In the genomic region with DNA sequence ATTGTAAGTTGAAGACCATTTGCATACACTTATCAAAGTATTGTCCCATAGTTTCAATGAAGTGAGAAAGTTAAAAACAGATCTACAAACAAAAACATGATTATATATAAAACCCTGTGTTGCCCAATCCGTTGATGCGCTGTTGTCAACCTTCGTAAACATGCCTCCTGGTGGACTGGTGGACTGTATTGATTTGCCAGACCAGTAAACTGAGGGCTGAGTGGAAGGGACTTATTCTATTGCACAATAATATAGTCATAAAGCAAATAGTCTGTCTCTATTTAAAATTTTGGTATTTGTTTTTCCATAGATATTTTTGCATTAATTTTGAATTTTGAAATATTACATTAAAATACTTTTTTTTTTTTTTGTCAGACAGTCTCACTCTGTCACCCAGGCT, we compare ENCODE assay signal across 3 cellular contexts.
TF ChIP-seq lines count a peak whose summit lies in the region.

No MANE protein-coding gene starts in this region.

TF ChIP-seq in IMR-90, 13 proteins besides CTCF, POLR2A, EP300 and RAD21:
- TF ChIP-seq, protein P1, sequence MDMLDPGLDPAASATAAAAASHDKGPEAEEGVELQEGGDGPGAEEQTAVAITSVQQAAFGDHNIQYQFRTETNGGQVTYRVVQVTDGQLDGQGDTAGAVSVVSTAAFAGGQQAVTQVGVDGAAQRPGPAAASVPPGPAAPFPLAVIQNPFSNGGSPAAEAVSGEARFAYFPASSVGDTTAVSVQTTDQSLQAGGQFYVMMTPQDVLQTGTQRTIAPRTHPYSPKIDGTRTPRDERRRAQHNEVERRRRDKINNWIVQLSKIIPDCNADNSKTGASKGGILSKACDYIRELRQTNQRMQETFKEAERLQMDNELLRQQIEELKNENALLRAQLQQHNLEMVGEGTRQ (IDR thresholded peaks at IDR 0.05; ENCODE audit: low read depth, low read length) = no peak
- TF ChIP-seq CEBPB (IDR thresholded peaks at IDR 0.05; ENCODE audit: low read depth, low read length) = peak; percentile 54; the same call in 1 of the 2 replicates
- TF ChIP-seq BHLHE40 (IDR thresholded peaks at IDR 0.05; ENCODE audit: low read depth, low read length) = no peak
- TF ChIP-seq RCOR1 (IDR thresholded peaks at IDR 0.05; ENCODE audit: insufficient replicate concordance, low read length) = no peak
- TF ChIP-seq MAZ (IDR thresholded peaks at IDR 0.05; ENCODE audit: borderline replicate concordance, low read depth, low read length) = no peak
- TF ChIP-seq FOS (IDR thresholded peaks at IDR 0.05; ENCODE audit: low read depth, low read length) = no peak
- no peak for TF ChIP-seq MAFK (IDR thresholded peaks at IDR 0.05; ENCODE audit: low read depth, low read length)
- no peak for TF ChIP-seq MXI1 (IDR thresholded peaks at IDR 0.05; ENCODE audit: borderline replicate concordance, low read depth, low read length)
- TF ChIP-seq, protein P2, sequence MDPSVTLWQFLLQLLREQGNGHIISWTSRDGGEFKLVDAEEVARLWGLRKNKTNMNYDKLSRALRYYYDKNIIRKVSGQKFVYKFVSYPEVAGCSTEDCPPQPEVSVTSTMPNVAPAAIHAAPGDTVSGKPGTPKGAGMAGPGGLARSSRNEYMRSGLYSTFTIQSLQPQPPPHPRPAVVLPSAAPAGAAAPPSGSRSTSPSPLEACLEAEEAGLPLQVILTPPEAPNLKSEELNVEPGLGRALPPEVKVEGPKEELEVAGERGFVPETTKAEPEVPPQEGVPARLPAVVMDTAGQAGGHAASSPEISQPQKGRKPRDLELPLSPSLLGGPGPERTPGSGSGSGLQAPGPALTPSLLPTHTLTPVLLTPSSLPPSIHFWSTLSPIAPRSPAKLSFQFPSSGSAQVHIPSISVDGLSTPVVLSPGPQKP (IDR thresholded peaks at IDR 0.05; ENCODE audit: borderline replicate concordance, low read depth, low read length) = no peak
TF ChIP-seq in IMR-90: peak in this region for 1.

TF ChIP-seq in H1, 55 proteins besides CTCF, POLR2A, EP300 and RAD21:
- TF ChIP-seq SRF (IDR thresholded peaks at IDR 0.05; ENCODE audit: low read depth, low read length) = no peak
- 0 out of 2 replicates have a peak, but pooled peaks have one; percentile 25 for TF ChIP-seq CEBPB (IDR thresholded peaks at IDR 0.05; ENCODE audit: low read depth, low read length)
- TF ChIP-seq BACH1 (IDR thresholded peaks at IDR 0.05; ENCODE audit: low read length) = no peak
- no peak for TF ChIP-seq CTBP2 (IDR thresholded peaks at IDR 0.05; ENCODE audit: borderline replicate concordance, insufficient read depth, insufficient read length, low read length)
- TF ChIP-seq, protein P3, sequence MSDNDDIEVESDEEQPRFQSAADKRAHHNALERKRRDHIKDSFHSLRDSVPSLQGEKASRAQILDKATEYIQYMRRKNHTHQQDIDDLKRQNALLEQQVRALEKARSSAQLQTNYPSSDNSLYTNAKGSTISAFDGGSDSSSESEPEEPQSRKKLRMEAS (IDR thresholded peaks at IDR 0.05) = no peak
- TF ChIP-seq ZNF274 (IDR thresholded peaks at IDR 0.05; ENCODE audit: borderline replicate concordance, extremely low read depth, low read length) = no peak

TF ChIP-seq in HepG2, 621 proteins besides CTCF, POLR2A, EP300 and RAD21 (continues in another document):
- TF ChIP-seq ARID3A (IDR thresholded peaks at IDR 0.05; ENCODE audit: low read depth, low read length) (peak; percentile 17; the same call in 1 of the 2 replicates), TCF7 (IDR thresholded peaks at IDR 0.05; ENCODE audit: low read depth) (0 out of 2 replicates have a peak, but pooled peaks have one; percentile 23), FOXA3 (CRISPR knock-in tag; IDR thresholded peaks at IDR 0.05) (peak; percentile 86), ZNF335 (CRISPR knock-in tag; IDR thresholded peaks at IDR 0.05) (no peak), ZNF333 (CRISPR knock-in tag; IDR thresholded peaks at IDR 0.05; ENCODE audit: borderline replicate concordance) (no peak), FOSL2 (CRISPR knock-in tag; IDR thresholded peaks at IDR 0.05) (peak; percentile 58), FOXP1 (IDR thresholded peaks at IDR 0.05) (0 out of 2 replicates have a peak, but pooled peaks have one; percentile 11), FOXP1 (CRISPR knock-in tag; IDR thresholded peaks at IDR 0.05) (peak; percentile 94), ZNF280B (CRISPR knock-in tag; IDR thresholded peaks at IDR 0.05; ENCODE audit: borderline replicate concordance) (no peak), POGZ (CRISPR knock-in tag; IDR thresholded peaks at IDR 0.05) (peak; percentile 96), CREM (IDR thresholded peaks at IDR 0.05) (peak; percentile 45; the same call in 1 of the 2 replicates), CREM (CRISPR knock-in tag; IDR thresholded peaks at IDR 0.05) (no peak), SOX6 (IDR thresholded peaks at IDR 0.05) (no peak), SOX6 (CRISPR knock-in tag; IDR thresholded peaks at IDR 0.05) (peak; percentile 77), PRPF4 (IDR thresholded peaks at IDR 0.05; ENCODE audit: low read depth, low read length, poor library complexity, severe bottlenecking) (no peak), KLF16 (CRISPR knock-in tag; IDR thresholded peaks at IDR 0.05) (no peak), SCMH1 (CRISPR knock-in tag; IDR thresholded peaks at IDR 0.05; ENCODE audit: borderline replicate concordance) (no peak), FOXK1 (CRISPR knock-in tag; IDR thresholded peaks at IDR 0.05; ENCODE audit: borderline replicate concordance, low read depth) (peak; percentile 34; the same call in 1 of the 2 replicates), HDAC1 (CRISPR knock-in tag; IDR thresholded peaks at IDR 0.05) (peak; percentile 37; the same call in 1 of the 2 replicates), KDM2A (CRISPR knock-in tag; IDR thresholded peaks at IDR 0.05; ENCODE audit: borderline replicate concordance, low read depth) (no peak)
- TF ChIP-seq, protein P4, sequence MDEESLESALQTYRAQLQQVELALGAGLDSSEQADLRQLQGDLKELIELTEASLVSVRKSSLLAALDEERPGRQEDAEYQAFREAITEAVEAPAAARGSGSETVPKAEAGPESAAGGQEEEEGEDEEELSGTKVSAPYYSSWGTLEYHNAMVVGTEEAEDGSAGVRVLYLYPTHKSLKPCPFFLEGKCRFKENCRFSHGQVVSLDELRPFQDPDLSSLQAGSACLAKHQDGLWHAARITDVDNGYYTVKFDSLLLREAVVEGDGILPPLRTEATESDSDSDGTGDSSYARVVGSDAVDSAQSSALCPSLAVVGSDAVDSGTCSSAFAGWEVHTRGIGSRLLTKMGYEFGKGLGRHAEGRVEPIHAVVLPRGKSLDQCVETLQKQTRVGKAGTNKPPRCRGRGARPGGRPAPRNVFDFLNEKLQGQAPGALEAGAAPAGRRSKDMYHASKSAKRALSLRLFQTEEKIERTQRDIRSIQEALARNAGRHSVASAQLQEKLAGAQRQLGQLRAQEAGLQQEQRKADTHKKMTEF (CRISPR knock-in tag; IDR thresholded peaks at IDR 0.05) = peak; percentile 37; the same call in 1 of the 2 replicates
- TF ChIP-seq, protein P5, sequence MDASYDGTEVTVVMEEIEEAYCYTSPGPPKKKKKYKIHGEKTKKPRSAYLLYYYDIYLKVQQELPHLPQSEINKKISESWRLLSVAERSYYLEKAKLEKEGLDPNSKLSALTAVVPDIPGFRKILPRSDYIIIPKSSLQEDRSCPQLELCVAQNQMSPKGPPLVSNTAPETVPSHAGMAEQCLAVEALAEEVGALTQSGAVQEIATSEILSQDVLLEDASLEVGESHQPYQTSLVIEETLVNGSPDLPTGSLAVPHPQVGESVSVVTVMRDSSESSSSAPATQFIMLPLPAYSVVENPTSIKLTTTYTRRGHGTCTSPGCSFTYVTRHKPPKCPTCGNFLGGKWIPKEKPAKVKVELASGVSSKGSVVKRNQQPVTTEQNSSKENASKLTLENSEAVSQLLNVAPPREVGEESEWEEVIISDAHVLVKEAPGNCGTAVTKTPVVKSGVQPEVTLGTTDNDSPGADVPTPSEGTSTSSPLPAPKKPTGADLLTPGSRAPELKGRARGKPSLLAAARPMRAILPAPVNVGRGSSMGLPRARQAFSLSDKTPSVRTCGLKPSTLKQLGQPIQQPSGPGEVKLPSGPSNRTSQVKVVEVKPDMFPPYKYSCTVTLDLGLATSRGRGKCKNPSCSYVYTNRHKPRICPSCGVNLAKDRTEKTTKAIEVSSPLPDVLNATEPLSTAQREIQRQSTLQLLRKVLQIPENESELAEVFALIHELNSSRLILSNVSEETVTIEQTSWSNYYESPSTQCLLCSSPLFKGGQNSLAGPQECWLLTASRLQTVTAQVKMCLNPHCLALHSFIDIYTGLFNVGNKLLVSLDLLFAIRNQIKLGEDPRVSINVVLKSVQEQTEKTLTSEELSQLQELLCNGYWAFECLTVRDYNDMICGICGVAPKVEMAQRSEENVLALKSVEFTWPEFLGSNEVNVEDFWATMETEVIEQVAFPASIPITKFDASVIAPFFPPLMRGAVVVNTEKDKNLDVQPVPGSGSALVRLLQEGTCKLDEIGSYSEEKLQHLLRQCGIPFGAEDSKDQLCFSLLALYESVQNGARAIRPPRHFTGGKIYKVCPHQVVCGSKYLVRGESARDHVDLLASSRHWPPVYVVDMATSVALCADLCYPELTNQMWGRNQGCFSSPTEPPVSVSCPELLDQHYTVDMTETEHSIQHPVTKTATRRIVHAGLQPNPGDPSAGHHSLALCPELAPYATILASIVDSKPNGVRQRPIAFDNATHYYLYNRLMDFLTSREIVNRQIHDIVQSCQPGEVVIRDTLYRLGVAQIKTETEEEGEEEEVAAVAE (CRISPR knock-in tag; IDR thresholded peaks at IDR 0.05; ENCODE audit: borderline replicate concordance) = peak; percentile 56; the same call in 1 of the 2 replicates
- TF ChIP-seq, protein P6, sequence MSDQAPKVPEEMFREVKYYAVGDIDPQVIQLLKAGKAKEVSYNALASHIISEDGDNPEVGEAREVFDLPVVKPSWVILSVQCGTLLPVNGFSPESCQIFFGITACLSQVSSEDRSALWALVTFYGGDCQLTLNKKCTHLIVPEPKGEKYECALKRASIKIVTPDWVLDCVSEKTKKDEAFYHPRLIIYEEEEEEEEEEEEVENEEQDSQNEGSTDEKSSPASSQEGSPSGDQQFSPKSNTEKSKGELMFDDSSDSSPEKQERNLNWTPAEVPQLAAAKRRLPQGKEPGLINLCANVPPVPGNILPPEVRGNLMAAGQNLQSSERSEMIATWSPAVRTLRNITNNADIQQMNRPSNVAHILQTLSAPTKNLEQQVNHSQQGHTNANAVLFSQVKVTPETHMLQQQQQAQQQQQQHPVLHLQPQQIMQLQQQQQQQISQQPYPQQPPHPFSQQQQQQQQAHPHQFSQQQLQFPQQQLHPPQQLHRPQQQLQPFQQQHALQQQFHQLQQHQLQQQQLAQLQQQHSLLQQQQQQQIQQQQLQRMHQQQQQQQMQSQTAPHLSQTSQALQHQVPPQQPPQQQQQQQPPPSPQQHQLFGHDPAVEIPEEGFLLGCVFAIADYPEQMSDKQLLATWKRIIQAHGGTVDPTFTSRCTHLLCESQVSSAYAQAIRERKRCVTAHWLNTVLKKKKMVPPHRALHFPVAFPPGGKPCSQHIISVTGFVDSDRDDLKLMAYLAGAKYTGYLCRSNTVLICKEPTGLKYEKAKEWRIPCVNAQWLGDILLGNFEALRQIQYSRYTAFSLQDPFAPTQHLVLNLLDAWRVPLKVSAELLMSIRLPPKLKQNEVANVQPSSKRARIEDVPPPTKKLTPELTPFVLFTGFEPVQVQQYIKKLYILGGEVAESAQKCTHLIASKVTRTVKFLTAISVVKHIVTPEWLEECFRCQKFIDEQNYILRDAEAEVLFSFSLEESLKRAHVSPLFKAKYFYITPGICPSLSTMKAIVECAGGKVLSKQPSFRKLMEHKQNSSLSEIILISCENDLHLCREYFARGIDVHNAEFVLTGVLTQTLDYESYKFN (CRISPR knock-in tag; conservative IDR thresholded peaks at IDR 0.05) = peak; percentile 76
- TF ChIP-seq, protein P7, sequence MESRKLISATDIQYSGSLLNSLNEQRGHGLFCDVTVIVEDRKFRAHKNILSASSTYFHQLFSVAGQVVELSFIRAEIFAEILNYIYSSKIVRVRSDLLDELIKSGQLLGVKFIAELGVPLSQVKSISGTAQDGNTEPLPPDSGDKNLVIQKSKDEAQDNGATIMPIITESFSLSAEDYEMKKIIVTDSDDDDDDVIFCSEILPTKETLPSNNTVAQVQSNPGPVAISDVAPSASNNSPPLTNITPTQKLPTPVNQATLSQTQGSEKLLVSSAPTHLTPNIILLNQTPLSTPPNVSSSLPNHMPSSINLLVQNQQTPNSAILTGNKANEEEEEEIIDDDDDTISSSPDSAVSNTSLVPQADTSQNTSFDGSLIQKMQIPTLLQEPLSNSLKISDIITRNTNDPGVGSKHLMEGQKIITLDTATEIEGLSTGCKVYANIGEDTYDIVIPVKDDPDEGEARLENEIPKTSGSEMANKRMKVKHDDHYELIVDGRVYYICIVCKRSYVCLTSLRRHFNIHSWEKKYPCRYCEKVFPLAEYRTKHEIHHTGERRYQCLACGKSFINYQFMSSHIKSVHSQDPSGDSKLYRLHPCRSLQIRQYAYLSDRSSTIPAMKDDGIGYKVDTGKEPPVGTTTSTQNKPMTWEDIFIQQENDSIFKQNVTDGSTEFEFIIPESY (CRISPR knock-in tag; IDR thresholded peaks at IDR 0.05) = peak; percentile 94
